9 cellular contexts compared by ENCODE assay signal in genomic region chr10:28393956-28394568, GRCh38.
DNase-seq lines count a peak whose midpoint lies in the region; ATAC-seq and TF ChIP-seq lines count a peak whose summit lies in the region.
"Had no signal": no experiment of that assay in that cellular context is flagged by ENCODE, and none has a peak within 500 bp of the region (broad histone marks: within the 10 kb centered on the region; RNA-seq: fewer than 3 reads in every experiment).

No MANE protein-coding gene starts in this region.

- no peaks in the 10 kb centered on the region for H3K9me3 ChIP-seq in prostate gland

- H3K27ac ChIP-seq in prostate gland: no peak overlapping the region

- CTCF ChIA-PET in Calu3 (lab: Charles Lee): interaction anchor here (0.6 to 1.3 kb wide), 8 partner anchors 44 to 735 kb away, joined by 3 to 10 read pairs (median 3); partner anchors contain the start of gene MPP7
- CTCF ChIA-PET in activated naive CD4-positive, alpha-beta T cell treated with anti-CD3 and anti-CD28 coated beads, Interleukin-2, amount 10 ng/mL, durations not matched to agents 7 days and 5 days (lab: Charles Lee): interaction anchor here (0.6 to 3.9 kb wide), 24 partner anchors 9 to 734 kb away, joined by 3 to 40 read pairs (median 5); partner anchors contain the start of gene MPP7

- H3K4me3 ChIP-seq in prostate gland: no peak overlapping the region

- intact Hi-C loops in Calu3 (cut with micrococcal nuclease; ENCODE audit: unreplicated experiment): loop anchor here (10.0 kb wide), 1 partner anchor 839 kb away; no protein-coding TSS in a partner anchor
- intact Hi-C loops in Right ventricle myocardium superior (cut with DNase I): no loop called here
- intact Hi-C loops in prostate gland (cut with DNase I): no loop called here

- H3K4me1 ChIP-seq in prostate gland (replicated peaks): no peaks in the 10 kb centered on the region

- no peak overlapping the region for H3K27ac Mint-ChIP-seq in Calu3 (ENCODE audit: unreplicated experiment)
- no peak overlapping the region for H3K27ac Mint-ChIP-seq in activated naive CD4-positive, alpha-beta T cell treated with anti-CD3 and anti-CD28 coated beads, Interleukin-2, amount 10 ng/mL, durations not matched to agents 7 days and 5 days
- H3K27ac Mint-ChIP-seq: activated naive CD8-positive, alpha-beta T cell had no signal

- peaks cover 2% of the 10 kb centered on the region for H3K27me3 Mint-ChIP-seq in Calu3 (ENCODE audit: unreplicated experiment)
- peaks cover 10% of the 10 kb centered on the region for H3K27me3 Mint-ChIP-seq in activated naive CD4-positive, alpha-beta T cell treated with anti-CD3 and anti-CD28 coated beads, Interleukin-2, amount 10 ng/mL, durations not matched to agents 7 days and 5 days

- no peaks in the 10 kb centered on the region for H3K36me3 ChIP-seq in prostate gland

- H3K36me3 Mint-ChIP-seq in Calu3 (ENCODE audit: insufficient read depth, unreplicated experiment): no peaks in the 10 kb centered on the region
- H3K36me3 Mint-ChIP-seq in activated naive CD4-positive, alpha-beta T cell treated with anti-CD3 and anti-CD28 coated beads, Interleukin-2, amount 10 ng/mL, durations not matched to agents 7 days and 5 days: no peaks in the 10 kb centered on the region
- H3K36me3 Mint-ChIP-seq: activated naive CD8-positive, alpha-beta T cell had no signal

- H3K4me1 Mint-ChIP-seq in Calu3 (ENCODE audit: low read depth, unreplicated experiment): peaks cover 9% of the 10 kb centered on the region
- H3K4me1 Mint-ChIP-seq in activated naive CD4-positive, alpha-beta T cell treated with anti-CD3 and anti-CD28 coated beads, Interleukin-2, amount 10 ng/mL, durations not matched to agents 7 days and 5 days: peaks cover 4% of the 10 kb centered on the region

- no peaks in the 10 kb centered on the region for H3K27me3 ChIP-seq in prostate gland (replicated peaks; ENCODE audit: insufficient read depth)

- TF ChIP-seq CTCF in Calu3 (IDR thresholded peaks at IDR 0.05; ENCODE audit: unreplicated experiment) (peak; percentile 88), prostate gland (IDR thresholded peaks at IDR 0.05) (peak; percentile 21 to 72 (median 60))

- no peaks in the 10 kb centered on the region for H3K9me3 Mint-ChIP-seq in Calu3 (ENCODE audit: low read depth, unreplicated experiment)
- no peaks in the 10 kb centered on the region for H3K9me3 Mint-ChIP-seq in activated naive CD4-positive, alpha-beta T cell treated with anti-CD3 and anti-CD28 coated beads, Interleukin-2, amount 10 ng/mL, durations not matched to agents 7 days and 5 days

- DNase-seq in Calu3 (peak; percentile 65), Kasumi-1 (lab: John Stamatoyannopoulos, UW) (peak; percentile 81 to 84), SK-N-DZ (ENCODE audit: low spot score) (peak; percentile 49), Right ventricle myocardium superior (peak; percentile 58), prostate gland (ENCODE audit: low spot score) (peak; percentile 42)
- DNase-seq in activated naive CD4-positive, alpha-beta T cell treated with anti-CD3 and anti-CD28 coated beads, Interleukin-2, amount 10 ng/mL, durations not matched to agents 7 days and 5 days: peak; percentile 78

- ATAC-seq in GM21367 (IDR thresholded peaks at IDR 0.05; ENCODE audit: unreplicated experiment) (peak; percentile 75), Right ventricle myocardium superior (ENCODE audit: poor library complexity) (peak; percentile 96), GM21423 (IDR thresholded peaks at IDR 0.05; ENCODE audit: unreplicated experiment) (no peak)

- WGBS in prostate gland: 11% methylated on average over 8 of the region's 8 CpGs

- TF ChIP-seq POLR2A in prostate gland (IDR thresholded peaks at IDR 0.05): no peak

- BruUV-seq in Calu3 (replicated peaks; lab: Mats Ljungman, UMichigan): no TSS peak

- H3K4me3 Mint-ChIP-seq in Calu3 (ENCODE audit: low read depth, unreplicated experiment): no peak overlapping the region
- H3K4me3 Mint-ChIP-seq in activated naive CD4-positive, alpha-beta T cell treated with anti-CD3 and anti-CD28 coated beads, Interleukin-2, amount 10 ng/mL, durations not matched to agents 7 days and 5 days: no peak overlapping the region
- H3K4me3 Mint-ChIP-seq: activated naive CD8-positive, alpha-beta T cell had no signal
